13 cellular contexts compared by ENCODE assay signal in the genomic region with DNA sequence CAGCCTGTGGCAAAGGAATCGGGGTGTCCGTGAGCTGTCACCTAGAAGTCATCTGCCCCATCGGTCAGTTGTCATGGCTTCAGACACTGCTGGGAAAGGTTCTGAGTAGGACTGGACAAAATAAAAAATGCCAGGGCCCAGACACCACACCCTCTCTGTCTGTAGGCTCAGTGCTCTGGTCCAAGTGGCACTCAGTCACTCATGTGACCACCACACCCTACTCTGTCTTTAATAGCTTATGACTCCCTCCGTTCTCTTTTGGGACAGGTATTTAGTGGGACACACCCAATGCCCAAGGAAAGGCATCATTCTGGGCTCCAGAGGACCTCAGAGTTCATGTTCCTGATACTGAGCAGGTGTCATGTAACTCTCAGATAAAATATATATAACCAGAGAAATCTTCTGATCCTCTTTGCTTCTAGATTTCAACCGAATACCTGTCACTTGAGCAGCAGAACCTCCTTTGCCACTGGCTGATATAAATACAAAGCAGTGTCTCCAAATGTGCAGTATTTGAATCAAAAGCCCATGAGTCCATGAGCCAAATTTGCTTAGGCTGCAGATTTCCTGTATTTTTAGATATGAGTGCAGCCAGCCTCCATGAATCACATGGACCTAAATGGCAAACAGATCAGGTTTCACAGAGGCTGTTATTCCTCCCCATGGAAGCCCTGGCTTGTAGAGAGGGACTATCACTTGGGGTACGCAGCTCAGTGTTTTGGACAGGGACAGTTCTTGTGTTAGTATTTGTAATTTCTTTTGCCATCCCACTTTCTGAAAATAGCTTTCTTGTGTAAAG.
A peak's percentile ranks its signal among the peaks of the same experiment; 100 is the strongest.
DNase-seq lines count a peak whose midpoint lies in the region; ATAC-seq and TF ChIP-seq lines count a peak whose summit lies in the region.
"Had no signal": no experiment of that assay in that cellular context is flagged by ENCODE, and none has a peak within 500 bp of the region (broad histone marks: within the 10 kb centered on the region; RNA-seq: fewer than 3 reads in every experiment).

No MANE protein-coding gene starts in this region.

- H3K4me1 ChIP-seq in cardiac muscle cell (ENCODE audit: low read depth) (peaks cover 17% of the 10 kb centered on the region), smooth muscle cell (ENCODE audit: low read depth) (peaks cover 5% of the 10 kb centered on the region)
- H3K4me1 ChIP-seq: testis had no signal

- no peak overlapping the region for H3K9ac ChIP-seq in smooth muscle cell (ENCODE audit: low read depth)

- no peaks in the 10 kb centered on the region for H3F3A ChIP-seq in smooth muscle cell (ENCODE audit: low read depth)

- 77% methylated on average over 6 of the region's 6 CpGs for WGBS in smooth muscle cell (ENCODE audit: low lambda C conversion rate)

- H3K27ac ChIP-seq in cardiac muscle cell (peak overlapping the region; percentile 75), smooth muscle cell (ENCODE audit: low read depth) (no peak overlapping the region)
- H3K27ac ChIP-seq: hepatocyte, testis had no signal

- DNase-seq in NCI-H2196 (lab: John Stamatoyannopoulos, UW; ENCODE audit: unreplicated experiment) (peak; percentile 14), NCI-H2196 treated with DMSO at 0.1 percent for 48 hours (lab: John Stamatoyannopoulos, UW; ENCODE audit: unreplicated experiment) (no peak), SK-MEL-5 (ENCODE audit: low read depth, low spot score) (peak; percentile 5), cardiac muscle cell (ENCODE audit: low read depth in 1 of 2, low spot score in 1 of 2) (peak; percentile 45 to 50), smooth muscle cell (lab: John Stamatoyannopoulos, UW; ENCODE audit: unreplicated experiment) (no peak), cortex of kidney (lab: John Stamatoyannopoulos, UW) (no peak), left lobe of liver (ENCODE audit: low spot score) (no peak)
- DNase-seq: activated CD4-positive, alpha-beta memory T cell treated with anti-CD3 and anti-CD28 coated beads, Interleukin-2, amount 10 ng/mL, durations not matched to agents 7 days and 5 days; effector CD8-positive, alpha-beta T cell; HFFc6; testis had no signal

- H4K20me1 ChIP-seq in smooth muscle cell (ENCODE audit: low read depth) = no peaks in the 10 kb centered on the region

- H2AFZ ChIP-seq in smooth muscle cell (ENCODE audit: low read depth) = no peak overlapping the region
- H2AFZ ChIP-seq: hepatocyte had no signal

- no peaks in the 10 kb centered on the region for H3K36me3 ChIP-seq in cardiac muscle cell
- H3K36me3 ChIP-seq in smooth muscle cell (ENCODE audit: low read depth) = no peaks in the 10 kb centered on the region

- ATAC-seq in GM19395 (IDR thresholded peaks at IDR 0.05; ENCODE audit: unreplicated experiment) (no peak), left lobe of liver (no peak)

- H3K4me3 ChIP-seq in cardiac muscle cell (no peak overlapping the region), smooth muscle cell (no peak overlapping the region)
- H3K4me3 ChIP-seq: hepatocyte, testis had no signal

- H3K27me3 ChIP-seq in cardiac muscle cell (no peaks in the 10 kb centered on the region), smooth muscle cell (ENCODE audit: low read depth) (no peaks in the 10 kb centered on the region)
- H3K27me3 ChIP-seq: hepatocyte, testis had no signal

- H3K9me3 ChIP-seq in cardiac muscle cell (ENCODE audit: low read depth) (no peaks in the 10 kb centered on the region), smooth muscle cell (replicated peaks; ENCODE audit: low read depth) (no peaks in the 10 kb centered on the region)
- H3K9me3 ChIP-seq: testis had no signal

- TF ChIP-seq CTCF in cardiac muscle cell (IDR thresholded peaks at IDR 0.05; ENCODE audit: low read depth, low read length) = no peak
- no peak for TF ChIP-seq CTCF in smooth muscle cell (IDR thresholded peaks at IDR 0.05; ENCODE audit: borderline replicate concordance, insufficient read depth, poor library complexity, severe bottlenecking)

- no peaks in the 10 kb centered on the region for H3K79me2 ChIP-seq in smooth muscle cell (ENCODE audit: low read depth)
- H3K79me2 ChIP-seq: hepatocyte had no signal

- peak overlapping the region; percentile 5 for H3K4me2 ChIP-seq in smooth muscle cell
- H3K4me2 ChIP-seq: hepatocyte had no signal

- in situ Hi-C loops in SK-MEL-5 (cut with HindIII; ENCODE audit: low pct_unique_long_range_greater_than_20kb, low sequenced_read_pairs) = no loop called here

Comparison
In these comparisons a context has a peak if more than half of its experiments do, and no peak if none do; other contexts are left out.
1. DNase-seq: peak in NCI-H2196 (single experiment), SK-MEL-5 (single experiment) and cardiac muscle cell (2 of 2); none in NCI-H2196 treated with DMSO at 0.1 percent for 48 hours (single experiment), smooth muscle cell (single experiment), cortex of kidney (single experiment) and left lobe of liver (single experiment).